ENCODE assay signal across 23 cellular contexts in genomic region chr4:147101678-147102077, GRCh38.
DNase-seq lines count a peak whose midpoint lies in the region; FAIRE-seq and TF ChIP-seq lines count a peak whose summit lies in the region.
"Had no signal": no experiment of that assay in that cellular context is flagged by ENCODE, and none has a peak within 500 bp of the region (broad histone marks: within the 10 kb centered on the region; RNA-seq: fewer than 3 reads in every experiment).

No MANE protein-coding gene starts in this region.

- H2AFZ ChIP-seq in astrocyte (ENCODE audit: low read depth, low read length) = no peak overlapping the region

- peak overlapping the region; percentile 1 for H3K27ac ChIP-seq in astrocyte (ENCODE audit: low read depth, low read length)
- H3K27ac ChIP-seq: SJSA1 had no signal

- H3K9ac ChIP-seq in astrocyte (ENCODE audit: low read length) = no peak overlapping the region

- H3K27me3 Mint-ChIP-seq in astrocyte (ENCODE audit: low read depth, unreplicated experiment) = peaks cover 1% of the 10 kb centered on the region
- H3K27me3 Mint-ChIP-seq in osteocyte (ENCODE audit: unreplicated experiment) = no peaks in the 10 kb centered on the region
- H3K27me3 Mint-ChIP-seq in glutamatergic neuron (ENCODE audit: unreplicated experiment) = peaks cover 2% of the 10 kb centered on the region

- no peaks in the 10 kb centered on the region for H3K36me3 ChIP-seq in astrocyte (ENCODE audit: insufficient read depth, low read length)
- H3K36me3 ChIP-seq: SJSA1 had no signal

- H3K36me3 Mint-ChIP-seq in astrocyte (ENCODE audit: low read depth, unreplicated experiment) = no peaks in the 10 kb centered on the region
- H3K36me3 Mint-ChIP-seq in osteocyte (ENCODE audit: unreplicated experiment) = peaks cover 5% of the 10 kb centered on the region
- no peaks in the 10 kb centered on the region for H3K36me3 Mint-ChIP-seq in glutamatergic neuron (ENCODE audit: unreplicated experiment)
- H3K36me3 Mint-ChIP-seq: CD14-positive monocyte, IgD-negative memory B cell had no signal

- H3K9me3 ChIP-seq in astrocyte (ENCODE audit: insufficient read depth, low read depth, low read length) = no peaks in the 10 kb centered on the region
- H3K9me3 ChIP-seq: SJSA1 had no signal

- H3K9me3 Mint-ChIP-seq in astrocyte (ENCODE audit: unreplicated experiment) (no peaks in the 10 kb centered on the region), osteocyte (ENCODE audit: unreplicated experiment) (peaks cover 5% of the 10 kb centered on the region), glutamatergic neuron (ENCODE audit: unreplicated experiment) (no peaks in the 10 kb centered on the region)
- H3K9me3 Mint-ChIP-seq: IgD-negative memory B cell had no signal

- H4K20me1 ChIP-seq in astrocyte (ENCODE audit: insufficient read depth, low read length) = no peaks in the 10 kb centered on the region

- H3K4me2 ChIP-seq in astrocyte (ENCODE audit: low read length) = no peak overlapping the region

- no peak overlapping the region for H3K4me3 ChIP-seq in astrocyte (ENCODE audit: insufficient read depth, low read depth, low read length)
- H3K4me3 ChIP-seq: SJSA1 had no signal

- H3K27me3 ChIP-seq in astrocyte (ENCODE audit: insufficient read depth, low read length) = no peaks in the 10 kb centered on the region
- H3K27me3 ChIP-seq: SJSA1 had no signal

- H3K4me3 Mint-ChIP-seq in astrocyte (ENCODE audit: unreplicated experiment) (no peak overlapping the region), osteocyte (ENCODE audit: unreplicated experiment) (no peak overlapping the region), glutamatergic neuron (ENCODE audit: unreplicated experiment) (no peak overlapping the region)
- H3K4me3 Mint-ChIP-seq: B cell, CD14-positive monocyte, IgD-negative memory B cell had no signal

- H3K27ac Mint-ChIP-seq in astrocyte (ENCODE audit: unreplicated experiment) = peak overlapping the region; percentile 7
- H3K27ac Mint-ChIP-seq in osteocyte (ENCODE audit: unreplicated experiment) = peak overlapping the region; percentile 93
- no peak overlapping the region for H3K27ac Mint-ChIP-seq in glutamatergic neuron (ENCODE audit: unreplicated experiment)
- H3K27ac Mint-ChIP-seq: B cell, CD14-positive monocyte, IgD-negative memory B cell had no signal

- DNase-seq in EH (ENCODE audit: low read depth) (peak; percentile 53), astrocyte (ENCODE audit: low read depth) (no peak), fibroblast of peridontal ligament (ENCODE audit: extremely low read depth) (peak; percentile 55), osteocyte (ENCODE audit: extremely low spot score, unreplicated experiment) (no peak), glutamatergic neuron (no peak), NCI-H187 treated with DMSO at 0.1 percent for 48 hours (lab: John Stamatoyannopoulos, UW) (no peak), activated gamma-delta T cell treated with Interleukin-2 at 50 U/mL for 16 hours (no peak)
- DNase-seq: DMS53, MV-4-11, NCI-H1105 treated with DMSO at 0.1 percent for 48 hours, NCI-H2081, NCI-H2171, NCI-H526 treated with DMSO at 0.1 percent for 48 hours, OCI-M1 had no signal

- no peaks in the 10 kb centered on the region for H3K79me2 ChIP-seq in astrocyte (ENCODE audit: insufficient read depth, low read length)

- H3K4me1 ChIP-seq in astrocyte (ENCODE audit: insufficient read depth, low read length) = peaks cover 16% of the 10 kb centered on the region

- FAIRE-seq in astrocyte (lab: Jason Lieb, UNC) = no peak
- FAIRE-seq: A204.1, D721Med, H1, HTR-8/SVneo, RCC 7860 had no signal

- H3K4me1 Mint-ChIP-seq in astrocyte (ENCODE audit: low read depth, unreplicated experiment) (peaks cover 13% of the 10 kb centered on the region), osteocyte (ENCODE audit: unreplicated experiment) (peaks cover 64% of the 10 kb centered on the region), glutamatergic neuron (ENCODE audit: low read depth, unreplicated experiment) (peaks cover 5% of the 10 kb centered on the region)
- H3K4me1 Mint-ChIP-seq: B cell, CD14-positive monocyte, IgD-negative memory B cell had no signal

- TF ChIP-seq CTCF in astrocyte (IDR thresholded peaks at IDR 0.05; ENCODE audit: insufficient read depth, low read depth, low read length) = no peak
- TF ChIP-seq CTCF in osteocyte (IDR thresholded peaks at IDR 0.05) = no peak
- TF ChIP-seq CTCF in glutamatergic neuron (IDR thresholded peaks at IDR 0.05; ENCODE audit: partially characterized antibody, unreplicated experiment) = no peak

Comparison
In these comparisons a context has a peak if more than half of its experiments do, and no peak if none do; other contexts are left out.
1. DNase-seq: peak in EH (single experiment) and fibroblast of peridontal ligament (single experiment); none in astrocyte (single experiment), osteocyte (single experiment), glutamatergic neuron (single experiment), NCI-H187 treated with DMSO at 0.1 percent for 48 hours (single experiment) and activated gamma-delta T cell treated with Interleukin-2 at 50 U/mL for 16 hours (single experiment).